ENCODE assay signal across 19 cellular contexts in genomic region chr4:64857198-64857597, GRCh38.
"Had no signal": no experiment of that assay in that cellular context is flagged by ENCODE, and none has a peak within 500 bp of the region (broad histone marks: within the 10 kb centered on the region; RNA-seq: fewer than 3 reads in every experiment).

No MANE protein-coding gene starts in this region.

- H3K36me3 ChIP-seq: esophagus squamous epithelium, lower lobe of right lung, right atrium auricular region, tibial nerve had no signal

- H3K27ac ChIP-seq: esophagus squamous epithelium, lower lobe of right lung, right atrium auricular region, tibial nerve, VCaP had no signal

- ATAC-seq: effector memory CD8-positive, alpha-beta T cell; lower lobe of right lung; natural killer cell treated with Interleukin-12 subunit alpha and Interleukin-12 subunit beta and Interleukin-15 and Interleukin-18, amount 100 ng/mL, for 72 hours had no signal

- H3K27me3 ChIP-seq: esophagus squamous epithelium, right atrium auricular region, tibial nerve had no signal

- H3K4me1 Mint-ChIP-seq: brain had no signal

- H3K9me3 Mint-ChIP-seq: activated T-helper 1 cell treated with anti-CD3 and anti-CD28 coated beads, Interleukin-12 subunit alpha, Interleukin-12 subunit beta, Interleukin-2, Interleukin-4 antibody, amounts not matched to agents 30 ng/mL and 10 ng/mL and 1 ng/mL, durations not matched to agents 14 hours and 24 hours and 36 hours had no signal

- H3K36me3 Mint-ChIP-seq: activated naive CD8-positive, alpha-beta T cell; brain; natural killer cell treated with Interleukin-12 subunit alpha and Interleukin-12 subunit beta and Interleukin-15 and Interleukin-18, amount 100 ng/mL, for 72 hours had no signal

- DNase-seq: activated CD4-positive, alpha-beta T cell treated with anti-CD3 and anti-CD28 coated beads, Interleukin-2, amount 50 U/mL, for 48 hours; activated gamma-delta T cell treated with Interleukin-2 at 50 U/mL for 16 hours; amygdala; caudate nucleus; effector memory CD8-positive, alpha-beta T cell; esophagus squamous epithelium; hippocampal formation; lower lobe of right lung; nucleus accumbens; posterior cingulate gyrus; stimulated activated CD4-positive, alpha-beta T cell treated with anti-CD3 and anti-CD28 coated beads, Interleukin-2, amount 100 ng/mL, for 24 hours had no signal

- H3K27ac Mint-ChIP-seq: activated naive CD8-positive, alpha-beta T cell; activated T-helper 1 cell treated with anti-CD3 and anti-CD28 coated beads, Interleukin-12 subunit alpha, Interleukin-12 subunit beta, Interleukin-2, Interleukin-4 antibody, amounts not matched to agents 30 ng/mL and 10 ng/mL and 1 ng/mL, durations not matched to agents 14 hours and 24 hours and 36 hours; brain; effector memory CD8-positive, alpha-beta T cell; natural killer cell treated with Interleukin-12 subunit alpha and Interleukin-12 subunit beta and Interleukin-15 and Interleukin-18, amount 100 ng/mL, for 72 hours; stimulated activated naive CD8-positive, alpha-beta T cell treated with anti-CD3 and anti-CD28 coated beads, Interleukin-15, Interleukin-2, amounts not matched to agents 100 ng/mL and 50 ng/mL, for 24 hours had no signal

- H3K4me1 ChIP-seq: esophagus squamous epithelium, lower lobe of right lung, right atrium auricular region, tibial nerve had no signal

- H3K27me3 Mint-ChIP-seq: activated naive CD8-positive, alpha-beta T cell; brain; effector memory CD8-positive, alpha-beta T cell; natural killer cell treated with Interleukin-12 subunit alpha and Interleukin-12 subunit beta and Interleukin-15 and Interleukin-18, amount 100 ng/mL, for 72 hours; stimulated activated naive CD8-positive, alpha-beta T cell treated with anti-CD3 and anti-CD28 coated beads, Interleukin-15, Interleukin-2, amounts not matched to agents 100 ng/mL and 50 ng/mL, for 24 hours had no signal

- H3K4me3 ChIP-seq: esophagus squamous epithelium, lower lobe of right lung, right atrium auricular region, tibial nerve had no signal

- H3K4me3 Mint-ChIP-seq: activated naive CD8-positive, alpha-beta T cell; activated T-helper 1 cell treated with anti-CD3 and anti-CD28 coated beads, Interleukin-12 subunit alpha, Interleukin-12 subunit beta, Interleukin-2, Interleukin-4 antibody, amounts not matched to agents 30 ng/mL and 10 ng/mL and 1 ng/mL, durations not matched to agents 14 hours and 24 hours and 36 hours; brain; effector memory CD8-positive, alpha-beta T cell; natural killer cell treated with Interleukin-12 subunit alpha and Interleukin-12 subunit beta and Interleukin-15 and Interleukin-18, amount 100 ng/mL, for 72 hours; stimulated activated naive CD8-positive, alpha-beta T cell treated with anti-CD3 and anti-CD28 coated beads, Interleukin-15, Interleukin-2, amounts not matched to agents 100 ng/mL and 50 ng/mL, for 24 hours had no signal

- H3K9me3 ChIP-seq: esophagus squamous epithelium, lower lobe of right lung, right atrium auricular region, tibial nerve had no signal
